16 cellular contexts compared by ENCODE assay signal in genomic region chr5:30764704-30765103, GRCh38.
"Had no signal": no experiment of that assay in that cellular context is flagged by ENCODE, and none has a peak within 500 bp of the region (broad histone marks: within the 10 kb centered on the region; RNA-seq: fewer than 3 reads in every experiment).

No MANE protein-coding gene starts in this region.

- DNase-seq: activated CD4-positive, alpha-beta T cell treated with anti-CD3 and anti-CD28 coated beads, Interleukin-2, amount 10 ng/mL, durations not matched to agents 7 days and 5 days; activated CD8-positive, alpha-beta memory T cell treated with anti-CD3 and anti-CD28 coated beads for 24 hours; activated gamma-delta T cell treated with Interleukin-2 at 50 U/mL for 16 hours; foreskin keratinocyte; natural killer cell; retina; stimulated activated CD4-positive, alpha-beta T cell treated with anti-CD3 and anti-CD28 coated beads, Interleukin-15, amount 100 ng/mL, for 24 hours; stimulated activated CD4-positive, alpha-beta T cell treated with anti-CD3 and anti-CD28 coated beads, Interleukin-4, amount 100 ng/mL, for 24 hours; stimulated activated naive CD4-positive, alpha-beta T cell; transverse colon had no signal

- H3K27me3 Mint-ChIP-seq: activated CD4-positive, alpha-beta T cell treated with anti-CD3 and anti-CD28 coated beads, Interleukin-2, amount 10 ng/mL, durations not matched to agents 7 days and 5 days; activated naive CD8-positive, alpha-beta T cell; memory B cell had no signal

- H3K9me3 ChIP-seq: neutrophil, transverse colon, vagina had no signal

- H3K4me1 Mint-ChIP-seq: activated CD4-positive, alpha-beta T cell treated with anti-CD3 and anti-CD28 coated beads, Interleukin-2, amount 10 ng/mL, durations not matched to agents 7 days and 5 days; memory B cell; natural killer cell had no signal

- H3K27ac Mint-ChIP-seq: activated CD4-positive, alpha-beta T cell treated with anti-CD3 and anti-CD28 coated beads, Interleukin-2, amount 10 ng/mL, durations not matched to agents 7 days and 5 days; activated naive CD8-positive, alpha-beta T cell; memory B cell; natural killer cell had no signal

- H3K27ac ChIP-seq: foreskin keratinocyte, neutrophil, transverse colon, vagina had no signal

- H3K4me1 ChIP-seq: foreskin keratinocyte, transverse colon, vagina had no signal

- H3K36me3 Mint-ChIP-seq: activated naive CD8-positive, alpha-beta T cell; memory B cell had no signal

- H3K4me3 ChIP-seq: transverse colon, vagina had no signal

- H3K4me3 Mint-ChIP-seq: activated CD4-positive, alpha-beta T cell treated with anti-CD3 and anti-CD28 coated beads, Interleukin-2, amount 10 ng/mL, durations not matched to agents 7 days and 5 days; activated naive CD8-positive, alpha-beta T cell; memory B cell; natural killer cell had no signal

- ATAC-seq: esophagus mucosa, foreskin keratinocyte, left lobe of liver, natural killer cell had no signal

- H3K9me3 Mint-ChIP-seq: activated CD4-positive, alpha-beta T cell treated with anti-CD3 and anti-CD28 coated beads, Interleukin-2, amount 10 ng/mL, durations not matched to agents 7 days and 5 days had no signal

- H3K27me3 ChIP-seq: foreskin keratinocyte, neutrophil, transverse colon, vagina had no signal

- H3K36me3 ChIP-seq: neutrophil, transverse colon, vagina had no signal
